Comparison of ENCODE assay signal across 1 cellular context in the genomic region with DNA sequence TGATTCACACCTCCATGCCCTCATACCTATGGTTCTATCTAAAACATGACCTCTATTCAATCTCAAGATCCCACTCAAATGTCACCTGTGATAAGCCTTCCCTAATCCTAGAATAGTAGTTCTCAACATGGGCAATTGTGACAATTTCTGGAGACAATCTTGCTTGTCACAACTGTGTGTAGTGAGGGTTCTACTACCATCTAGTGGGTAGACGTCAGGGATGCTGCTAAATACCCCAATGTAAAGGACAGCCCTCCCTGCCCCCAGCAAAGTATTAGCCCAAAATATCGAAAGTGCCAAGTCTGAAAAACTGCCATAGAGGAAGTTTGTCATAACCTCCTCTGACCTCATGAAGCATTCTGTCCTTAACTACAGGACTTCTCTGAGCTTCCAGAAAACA.
TF ChIP-seq lines count a peak whose summit lies in the region.

No MANE protein-coding gene starts in this region.

TF ChIP-seq in GM23338, 12 proteins besides CTCF, POLR2A, EP300 and RAD21 (continued from another document):
- TF ChIP-seq NANOG (IDR thresholded peaks at IDR 0.05; ENCODE audit: borderline replicate concordance) (no peak), ZNF331 (CRISPR knock-in tag; IDR thresholded peaks at IDR 0.05; ENCODE audit: low read depth) (no peak), EZH2 (IDR thresholded peaks at IDR 0.05; ENCODE audit: low read depth, unreplicated experiment) (no peak), STAT1 (IDR thresholded peaks at IDR 0.05; ENCODE audit: unreplicated experiment) (no peak), CREB1 (CRISPR knock-in tag; IDR thresholded peaks at IDR 0.05; ENCODE audit: low read depth) (no peak), JUNB (IDR thresholded peaks at IDR 0.05; ENCODE audit: unreplicated experiment) (no peak), ZNF114 (CRISPR knock-in tag; IDR thresholded peaks at IDR 0.05) (no peak)
- TF ChIP-seq, protein P1, sequence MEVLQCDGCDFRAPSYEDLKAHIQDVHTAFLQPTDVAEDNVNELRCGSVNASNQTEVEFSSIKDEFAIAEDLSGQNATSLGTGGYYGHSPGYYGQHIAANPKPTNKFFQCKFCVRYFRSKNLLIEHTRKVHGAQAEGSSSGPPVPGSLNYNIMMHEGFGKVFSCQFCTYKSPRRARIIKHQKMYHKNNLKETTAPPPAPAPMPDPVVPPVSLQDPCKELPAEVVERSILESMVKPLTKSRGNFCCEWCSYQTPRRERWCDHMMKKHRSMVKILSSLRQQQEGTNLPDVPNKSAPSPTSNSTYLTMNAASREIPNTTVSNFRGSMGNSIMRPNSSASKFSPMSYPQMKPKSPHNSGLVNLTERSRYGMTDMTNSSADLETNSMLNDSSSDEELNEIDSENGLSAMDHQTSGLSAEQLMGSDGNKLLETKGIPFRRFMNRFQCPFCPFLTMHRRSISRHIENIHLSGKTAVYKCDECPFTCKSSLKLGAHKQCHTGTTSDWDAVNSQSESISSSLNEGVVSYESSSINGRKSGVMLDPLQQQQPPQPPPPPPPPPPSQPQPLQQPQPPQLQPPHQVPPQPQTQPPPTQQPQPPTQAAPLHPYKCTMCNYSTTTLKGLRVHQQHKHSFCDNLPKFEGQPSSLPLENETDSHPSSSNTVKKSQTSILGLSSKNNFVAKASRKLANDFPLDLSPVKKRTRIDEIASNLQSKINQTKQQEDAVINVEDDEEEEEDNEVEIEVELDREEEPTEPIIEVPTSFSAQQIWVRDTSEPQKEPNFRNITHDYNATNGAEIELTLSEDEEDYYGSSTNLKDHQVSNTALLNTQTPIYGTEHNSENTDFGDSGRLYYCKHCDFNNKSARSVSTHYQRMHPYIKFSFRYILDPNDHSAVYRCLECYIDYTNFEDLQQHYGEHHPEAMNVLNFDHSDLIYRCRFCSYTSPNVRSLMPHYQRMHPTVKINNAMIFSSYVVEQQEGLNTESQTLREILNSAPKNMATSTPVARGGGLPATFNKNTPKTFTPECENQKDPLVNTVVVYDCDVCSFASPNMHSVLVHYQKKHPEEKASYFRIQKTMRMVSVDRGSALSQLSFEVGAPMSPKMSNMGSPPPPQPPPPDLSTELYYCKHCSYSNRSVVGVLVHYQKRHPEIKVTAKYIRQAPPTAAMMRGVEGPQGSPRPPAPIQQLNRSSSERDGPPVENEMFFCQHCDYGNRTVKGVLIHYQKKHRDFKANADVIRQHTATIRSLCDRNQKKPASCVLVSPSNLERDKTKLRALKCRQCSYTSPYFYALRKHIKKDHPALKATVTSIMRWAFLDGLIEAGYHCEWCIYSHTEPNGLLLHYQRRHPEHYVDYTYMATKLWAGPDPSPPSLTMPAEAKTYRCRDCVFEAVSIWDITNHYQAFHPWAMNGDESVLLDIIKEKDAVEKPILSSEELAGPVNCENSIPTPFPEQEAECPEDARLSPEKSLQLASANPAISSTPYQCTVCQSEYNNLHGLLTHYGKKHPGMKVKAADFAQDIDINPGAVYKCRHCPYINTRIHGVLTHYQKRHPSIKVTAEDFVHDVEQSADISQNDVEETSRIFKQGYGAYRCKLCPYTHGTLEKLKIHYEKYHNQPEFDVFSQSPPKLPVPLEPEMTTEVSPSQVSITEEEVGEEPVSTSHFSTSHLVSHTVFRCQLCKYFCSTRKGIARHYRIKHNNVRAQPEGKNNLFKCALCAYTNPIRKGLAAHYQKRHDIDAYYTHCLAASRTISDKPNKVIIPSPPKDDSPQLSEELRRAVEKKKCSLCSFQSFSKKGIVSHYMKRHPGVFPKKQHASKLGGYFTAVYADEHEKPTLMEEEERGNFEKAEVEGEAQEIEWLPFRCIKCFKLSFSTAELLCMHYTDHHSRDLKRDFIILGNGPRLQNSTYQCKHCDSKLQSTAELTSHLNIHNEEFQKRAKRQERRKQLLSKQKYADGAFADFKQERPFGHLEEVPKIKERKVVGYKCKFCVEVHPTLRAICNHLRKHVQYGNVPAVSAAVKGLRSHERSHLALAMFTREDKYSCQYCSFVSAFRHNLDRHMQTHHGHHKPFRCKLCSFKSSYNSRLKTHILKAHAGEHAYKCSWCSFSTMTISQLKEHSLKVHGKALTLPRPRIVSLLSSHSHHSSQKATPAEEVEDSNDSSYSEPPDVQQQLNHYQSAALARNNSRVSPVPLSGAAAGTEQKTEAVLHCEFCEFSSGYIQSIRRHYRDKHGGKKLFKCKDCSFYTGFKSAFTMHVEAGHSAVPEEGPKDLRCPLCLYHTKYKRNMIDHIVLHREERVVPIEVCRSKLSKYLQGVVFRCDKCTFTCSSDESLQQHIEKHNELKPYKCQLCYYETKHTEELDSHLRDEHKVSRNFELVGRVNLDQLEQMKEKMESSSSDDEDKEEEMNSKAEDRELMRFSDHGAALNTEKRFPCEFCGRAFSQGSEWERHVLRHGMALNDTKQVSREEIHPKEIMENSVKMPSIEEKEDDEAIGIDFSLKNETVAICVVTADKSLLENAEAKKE (CRISPR knock-in tag; IDR thresholded peaks at IDR 0.05) = no peak
- TF ChIP-seq, protein P2, sequence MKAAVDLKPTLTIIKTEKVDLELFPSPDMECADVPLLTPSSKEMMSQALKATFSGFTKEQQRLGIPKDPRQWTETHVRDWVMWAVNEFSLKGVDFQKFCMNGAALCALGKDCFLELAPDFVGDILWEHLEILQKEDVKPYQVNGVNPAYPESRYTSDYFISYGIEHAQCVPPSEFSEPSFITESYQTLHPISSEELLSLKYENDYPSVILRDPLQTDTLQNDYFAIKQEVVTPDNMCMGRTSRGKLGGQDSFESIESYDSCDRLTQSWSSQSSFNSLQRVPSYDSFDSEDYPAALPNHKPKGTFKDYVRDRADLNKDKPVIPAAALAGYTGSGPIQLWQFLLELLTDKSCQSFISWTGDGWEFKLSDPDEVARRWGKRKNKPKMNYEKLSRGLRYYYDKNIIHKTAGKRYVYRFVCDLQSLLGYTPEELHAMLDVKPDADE (IDR thresholded peaks at IDR 0.05) = no peak
- TF ChIP-seq, protein P3, sequence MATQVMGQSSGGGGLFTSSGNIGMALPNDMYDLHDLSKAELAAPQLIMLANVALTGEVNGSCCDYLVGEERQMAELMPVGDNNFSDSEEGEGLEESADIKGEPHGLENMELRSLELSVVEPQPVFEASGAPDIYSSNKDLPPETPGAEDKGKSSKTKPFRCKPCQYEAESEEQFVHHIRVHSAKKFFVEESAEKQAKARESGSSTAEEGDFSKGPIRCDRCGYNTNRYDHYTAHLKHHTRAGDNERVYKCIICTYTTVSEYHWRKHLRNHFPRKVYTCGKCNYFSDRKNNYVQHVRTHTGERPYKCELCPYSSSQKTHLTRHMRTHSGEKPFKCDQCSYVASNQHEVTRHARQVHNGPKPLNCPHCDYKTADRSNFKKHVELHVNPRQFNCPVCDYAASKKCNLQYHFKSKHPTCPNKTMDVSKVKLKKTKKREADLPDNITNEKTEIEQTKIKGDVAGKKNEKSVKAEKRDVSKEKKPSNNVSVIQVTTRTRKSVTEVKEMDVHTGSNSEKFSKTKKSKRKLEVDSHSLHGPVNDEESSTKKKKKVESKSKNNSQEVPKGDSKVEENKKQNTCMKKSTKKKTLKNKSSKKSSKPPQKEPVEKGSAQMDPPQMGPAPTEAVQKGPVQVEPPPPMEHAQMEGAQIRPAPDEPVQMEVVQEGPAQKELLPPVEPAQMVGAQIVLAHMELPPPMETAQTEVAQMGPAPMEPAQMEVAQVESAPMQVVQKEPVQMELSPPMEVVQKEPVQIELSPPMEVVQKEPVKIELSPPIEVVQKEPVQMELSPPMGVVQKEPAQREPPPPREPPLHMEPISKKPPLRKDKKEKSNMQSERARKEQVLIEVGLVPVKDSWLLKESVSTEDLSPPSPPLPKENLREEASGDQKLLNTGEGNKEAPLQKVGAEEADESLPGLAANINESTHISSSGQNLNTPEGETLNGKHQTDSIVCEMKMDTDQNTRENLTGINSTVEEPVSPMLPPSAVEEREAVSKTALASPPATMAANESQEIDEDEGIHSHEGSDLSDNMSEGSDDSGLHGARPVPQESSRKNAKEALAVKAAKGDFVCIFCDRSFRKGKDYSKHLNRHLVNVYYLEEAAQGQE (IDR thresholded peaks at IDR 0.05; ENCODE audit: unreplicated experiment) = no peak
